ENCODE assay signal across 1 cellular context in genomic region chr14:70600382-70601157, GRCh38.
A peak's percentile ranks its signal among the peaks of the same experiment; 100 is the strongest.
TF ChIP-seq lines count a peak whose summit lies in the region.

TSS of gene MED6 (minus strand) at chr14:70600655. CDS start at chr14:70600637, 18 bp downstream.

TF ChIP-seq in H1, 55 proteins besides CTCF, POLR2A, EP300 and RAD21 (continued from another document):
- peak; percentile 26; the same call in 1 of the 2 replicates for TF ChIP-seq MAX (IDR thresholded peaks at IDR 0.05)
- TF ChIP-seq EZH2 (IDR thresholded peaks at IDR 0.05; ENCODE audit: low read depth, low read length, severe bottlenecking), result no peak
- peak; percentile 89 for TF ChIP-seq PHF8 (conservative IDR thresholded peaks at IDR 0.05; ENCODE audit: low read depth, low read length)
- 0 out of 4 replicates have a peak, but pooled peaks have one; percentile 21 to 55 for TF ChIP-seq SIN3A (conservative IDR thresholded peaks at IDR 0.05 in 1 of 2, IDR thresholded peaks at IDR 0.05 in 1 of 2; ENCODE audit: low read depth in 1 of 2, low read length in 2 of 2)
- peak; percentile 95 for TF ChIP-seq ASH2L (IDR thresholded peaks at IDR 0.05; ENCODE audit: low read length)
- TF ChIP-seq USF2 (IDR thresholded peaks at IDR 0.05; ENCODE audit: low read length), result no peak
- peak; percentile 92 for TF ChIP-seq GABPA (IDR thresholded peaks at IDR 0.05; ENCODE audit: borderline replicate concordance, insufficient read depth, low read length)
- peak; percentile 98 for TF ChIP-seq CREB1 (IDR thresholded peaks at IDR 0.05)
- no peak for TF ChIP-seq HDAC6 (IDR thresholded peaks at IDR 0.05; ENCODE audit: low read depth, low read length)
- TF ChIP-seq BRCA1 (IDR thresholded peaks at IDR 0.05; ENCODE audit: low read depth, low read length), result no peak
- no peak for TF ChIP-seq MAFK (IDR thresholded peaks at IDR 0.05; ENCODE audit: low read depth, low read length)
- peak; percentile 72 for TF ChIP-seq POLR2AphosphoS5 (IDR thresholded peaks at IDR 0.05; ENCODE audit: low read depth, low read length)
- peak; percentile 100 for TF ChIP-seq KDM5A (IDR thresholded peaks at IDR 0.05; ENCODE audit: low read length)
- TF ChIP-seq TBP (IDR thresholded peaks at IDR 0.05; ENCODE audit: low read depth, low read length), result peak; percentile 77
- TF ChIP-seq CHD7 (IDR thresholded peaks at IDR 0.05; ENCODE audit: insufficient replicate concordance, low read length), result no peak
- no peak for TF ChIP-seq CHD2 (IDR thresholded peaks at IDR 0.05; ENCODE audit: low read length)
- no peak for TF ChIP-seq BCL11A (IDR thresholded peaks at IDR 0.05; ENCODE audit: low read depth in 2 of 2, low read length in 2 of 2)
- peak; percentile 89 for TF ChIP-seq ATF3 (IDR thresholded peaks at IDR 0.05; ENCODE audit: insufficient read depth, low read depth, low read length)
- TF ChIP-seq RBBP5 (IDR thresholded peaks at IDR 0.05; ENCODE audit: borderline replicate concordance, low read depth, low read length), result no peak
- no peak for TF ChIP-seq JUND (IDR thresholded peaks at IDR 0.05; ENCODE audit: low read length)
- peak in 1 of 2 experiments; percentile 99; a peak in 2 of 4 replicates for TF ChIP-seq HDAC2 (IDR thresholded peaks at IDR 0.05; ENCODE audit: borderline replicate concordance in 1 of 2, low read depth in 2 of 2, low read length in 2 of 2)
- peak; percentile 74 for TF ChIP-seq TAF7 (optimal IDR thresholded peaks at IDR 0.05; ENCODE audit: borderline replicate concordance, low read depth, low read length)
- TF ChIP-seq NRF1 (IDR thresholded peaks at IDR 0.05; ENCODE audit: low read depth, low read length), result peak; percentile 46
- peak; percentile 90 for TF ChIP-seq KDM4A (IDR thresholded peaks at IDR 0.05; ENCODE audit: low read depth, low read length, severe bottlenecking)
- TF ChIP-seq SRF (IDR thresholded peaks at IDR 0.05; ENCODE audit: low read depth, low read length), result peak; percentile 81
- TF ChIP-seq ATF2 (IDR thresholded peaks at IDR 0.05; ENCODE audit: low read length), result 0 out of 2 replicates have a peak, but pooled peaks have one; percentile 38
- no peak for TF ChIP-seq FOSL1 (IDR thresholded peaks at IDR 0.05; ENCODE audit: insufficient read depth, low read depth, low read length)
- TF ChIP-seq TAF1 (IDR thresholded peaks at IDR 0.05; ENCODE audit: low read depth, low read length), result peak; percentile 93
